ENCODE assay signal across 4 cellular contexts in the genomic region with DNA sequence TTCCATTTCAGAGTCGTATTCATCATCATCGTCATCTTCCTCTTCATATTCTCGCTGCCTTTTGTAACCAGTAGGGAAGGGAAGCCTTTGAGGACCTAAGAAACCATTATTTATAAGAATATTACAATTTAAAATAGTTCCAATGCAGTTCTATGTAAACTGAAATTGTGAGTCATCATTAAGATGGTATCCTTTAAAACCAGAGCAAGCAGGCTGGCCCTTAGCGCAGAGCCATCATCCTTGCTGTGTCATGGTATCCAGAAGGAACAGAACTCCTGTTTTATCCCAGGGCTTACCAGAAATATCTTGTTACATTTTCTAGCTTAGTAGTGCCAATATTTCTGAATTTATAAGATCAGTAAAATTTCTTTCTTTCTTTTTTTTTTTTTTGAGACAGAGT.
TF ChIP-seq lines count a peak whose summit lies in the region.

No MANE protein-coding gene starts in this region.

TF ChIP-seq in A549, 52 proteins besides CTCF, POLR2A, EP300 and RAD21:
- TF ChIP-seq FOSL2 (IDR thresholded peaks at IDR 0.05) (no peak), FOSL2 (CRISPR knock-in tag; IDR thresholded peaks at IDR 0.05) (0 out of 2 replicates have a peak, but pooled peaks have one; percentile 11)
- TF ChIP-seq, protein P1, sequence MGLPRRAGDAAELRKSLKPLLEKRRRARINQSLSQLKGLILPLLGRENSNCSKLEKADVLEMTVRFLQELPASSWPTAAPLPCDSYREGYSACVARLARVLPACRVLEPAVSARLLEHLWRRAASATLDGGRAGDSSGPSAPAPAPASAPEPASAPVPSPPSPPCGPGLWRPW (IDR thresholded peaks at IDR 0.05): no peak

TF ChIP-seq in HEK293, 187 proteins besides CTCF, POLR2A, EP300 and RAD21:
- TF ChIP-seq ZNF404 (tag by site-specific recombination; IDR thresholded peaks at IDR 0.05) (no peak), ZFP69B (tag by site-specific recombination; IDR thresholded peaks at IDR 0.05) (no peak)
- TF ChIP-seq, protein P2, sequence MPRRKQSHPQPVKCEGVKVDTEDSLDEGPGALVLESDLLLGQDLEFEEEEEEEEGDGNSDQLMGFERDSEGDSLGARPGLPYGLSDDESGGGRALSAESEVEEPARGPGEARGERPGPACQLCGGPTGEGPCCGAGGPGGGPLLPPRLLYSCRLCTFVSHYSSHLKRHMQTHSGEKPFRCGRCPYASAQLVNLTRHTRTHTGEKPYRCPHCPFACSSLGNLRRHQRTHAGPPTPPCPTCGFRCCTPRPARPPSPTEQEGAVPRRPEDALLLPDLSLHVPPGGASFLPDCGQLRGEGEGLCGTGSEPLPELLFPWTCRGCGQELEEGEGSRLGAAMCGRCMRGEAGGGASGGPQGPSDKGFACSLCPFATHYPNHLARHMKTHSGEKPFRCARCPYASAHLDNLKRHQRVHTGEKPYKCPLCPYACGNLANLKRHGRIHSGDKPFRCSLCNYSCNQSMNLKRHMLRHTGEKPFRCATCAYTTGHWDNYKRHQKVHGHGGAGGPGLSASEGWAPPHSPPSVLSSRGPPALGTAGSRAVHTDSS (tag by site-specific recombination; IDR thresholded peaks at IDR 0.05): peak; percentile 74
TF ChIP-seq in HEK293: peak in this region for 1.

TF ChIP-seq in IMR-90, 13 proteins besides CTCF, POLR2A, EP300 and RAD21:
- TF ChIP-seq FOS (IDR thresholded peaks at IDR 0.05; ENCODE audit: low read depth, low read length): no peak
- peak; percentile 4; the same call in 1 of the 2 replicates for TF ChIP-seq MAFK (IDR thresholded peaks at IDR 0.05; ENCODE audit: low read depth, low read length)
- TF ChIP-seq NFE2L2 (IDR thresholded peaks at IDR 0.05; ENCODE audit: low read depth, low read length): peak; percentile 46; the same call in 1 of the 2 replicates

TF ChIP-seq in GM12891, 5 proteins besides CTCF, POLR2A, EP300 and RAD21:
- TF ChIP-seq PAX5 (IDR thresholded peaks at IDR 0.05; ENCODE audit: insufficient read depth, low read length, severe bottlenecking) (no peak), SPI1 (IDR thresholded peaks at IDR 0.05; ENCODE audit: low read depth, low read length) (no peak), POU2F2 (IDR thresholded peaks at IDR 0.05; ENCODE audit: low read depth, low read length) (no peak), POLR2AphosphoS5 (IDR thresholded peaks at IDR 0.05; ENCODE audit: low read depth, low read length) (no peak), TAF1 (IDR thresholded peaks at IDR 0.05; ENCODE audit: low read depth, low read length) (no peak)
